In genomic region chr4:2962099-2962455, GRCh38 we compare ENCODE assay signal across 8 cellular contexts. TPM values are rescaled to one million over a fixed set of nuclear protein-coding genes. Genes with fewer than 3 reads are reported as not detected.
DNase-seq lines count a peak whose midpoint lies in the region; ATAC-seq and TF ChIP-seq lines count a peak whose summit lies in the region.

No MANE protein-coding gene starts in this region.

- H3K27ac Mint-ChIP-seq in CD4-positive, alpha-beta T cell = peak overlapping the region; percentile 84
- H3K27ac Mint-ChIP-seq in immature natural killer cell = peak overlapping the region; percentile 86 to 95 (median 92)

- H3K36me3 Mint-ChIP-seq in CD4-positive, alpha-beta T cell (ENCODE audit: low read depth) = peaks cover 39% of the 10 kb centered on the region
- peaks cover 30% of the 10 kb centered on the region for H3K36me3 Mint-ChIP-seq in activated T-cell treated with anti-CD3 and anti-CD28 coated beads, Interleukin-2, amount 50 U/mL, for 4 hours (ENCODE audit: insufficient read depth)
- peaks cover 7 to 12% (median 7%) of the 10 kb centered on the region in 3 donors for H3K36me3 Mint-ChIP-seq in immature natural killer cell

- no peak for DNase-seq in CD4-positive, alpha-beta T cell
- no peak for DNase-seq in activated T-cell treated with anti-CD3 and anti-CD28 coated beads, Interleukin-2, amount 50 U/mL, for 4 hours
- DNase-seq in immature natural killer cell (peak in 2 of 3 donors; percentile 16 to 35), omental fat pad (ENCODE audit: low spot score) (no peak), midbrain (lab: John Stamatoyannopoulos, UW) (no peak)
- peak; percentile 85 for DNase-seq in stimulated activated CD8-positive, alpha-beta memory T cell treated with anti-CD3 and anti-CD28 coated beads, Interleukin-4, amount 100 ng/mL, for 48 hours

- no peaks in the 10 kb centered on the region for H3K27me3 Mint-ChIP-seq in CD4-positive, alpha-beta T cell
- no peaks in the 10 kb centered on the region for H3K27me3 Mint-ChIP-seq in activated T-cell treated with anti-CD3 and anti-CD28 coated beads, Interleukin-2, amount 50 U/mL, for 4 hours (ENCODE audit: low read depth)
- H3K27me3 Mint-ChIP-seq in immature natural killer cell (ENCODE audit: low read depth in 3 of 3) = peaks cover 4 to 34% (median 5%) of the 10 kb centered on the region in 3 donors

- CTCF ChIA-PET in CD4-positive, alpha-beta T cell (lab: Charles Lee) = interaction anchor here (2.0 kb wide), 1 partner anchor 198 kb away, joined by 7 read pairs; no protein-coding TSS in a partner anchor

- H3K9me3 ChIP-seq in CD4-positive, alpha-beta T cell (ENCODE audit: control insufficient read depth, low read length) = no peaks in the 10 kb centered on the region

- H3K9me3 Mint-ChIP-seq in CD4-positive, alpha-beta T cell = no peaks in the 10 kb centered on the region
- no peaks in the 10 kb centered on the region for H3K9me3 Mint-ChIP-seq in activated T-cell treated with anti-CD3 and anti-CD28 coated beads, Interleukin-2, amount 50 U/mL, for 4 hours
- H3K9me3 Mint-ChIP-seq in immature natural killer cell = no peaks in the 10 kb centered on the region

- H3K4me1 Mint-ChIP-seq in CD4-positive, alpha-beta T cell (ENCODE audit: low read depth) = peaks cover 53% of the 10 kb centered on the region
- peaks cover 41% of the 10 kb centered on the region for H3K4me1 Mint-ChIP-seq in activated T-cell treated with anti-CD3 and anti-CD28 coated beads, Interleukin-2, amount 50 U/mL, for 4 hours (ENCODE audit: low read depth)
- H3K4me1 Mint-ChIP-seq in immature natural killer cell = peaks cover 29 to 53% of the 10 kb centered on the region in 2 donors

- H3K4me3 Mint-ChIP-seq in CD4-positive, alpha-beta T cell = peak overlapping the region; percentile 86
- peak overlapping the region; percentile 90 for H3K4me3 Mint-ChIP-seq in activated T-cell treated with anti-CD3 and anti-CD28 coated beads, Interleukin-2, amount 50 U/mL, for 4 hours
- peak overlapping the region; percentile 77 to 90 (median 88) for H3K4me3 Mint-ChIP-seq in immature natural killer cell

- ATAC-seq in CD4-positive, alpha-beta T cell (ENCODE audit: poor library complexity) = peak; percentile 27
- ATAC-seq in HG03378 (IDR thresholded peaks at IDR 0.05; ENCODE audit: unreplicated experiment) (peak; percentile 26), omental fat pad (ENCODE audit: low FRiP score) (no peak), HG02973 (IDR thresholded peaks at IDR 0.05; ENCODE audit: unreplicated experiment) (no peak)
- peak; percentile 31 to 47 for ATAC-seq in activated T-cell treated with anti-CD3 and anti-CD28 coated beads, Interleukin-2, amount 50 U/mL, for 4 hours

- POLR2A ChIA-PET in CD4-positive, alpha-beta T cell (lab: Charles Lee) = interaction anchor here (0.5 to 3.6 kb wide), 7 partner anchors 8 to 1106 kb away, joined by 3 to 51 read pairs (median 3); partner anchors contain the start of genes HAUS3, LETM1, POLN and TNIP2

- intact Hi-C loops in CD4-positive, alpha-beta T cell (cut with DNase I, micrococcal nuclease) = loop anchor here (2.0 to 10.0 kb wide), 10 partner anchors 25 to 955 kb away; partner anchors contain the start of genes TNIP2 (in 2 of the 2), FAM193A (in 1 of the 2), HAUS3 (in 1 of the 2) and HTT (in 1 of the 2)

- no peak for TF ChIP-seq CTCF in CD4-positive, alpha-beta T cell (IDR thresholded peaks at IDR 0.05)
- TF ChIP-seq CTCF in omental fat pad (IDR thresholded peaks at IDR 0.05) = no peak

- no peaks in the 10 kb centered on the region for H3K27me3 ChIP-seq in CD4-positive, alpha-beta T cell (ENCODE audit: control insufficient read depth, insufficient read depth, low read length)

- peak overlapping the region; percentile 36 for H3K27ac ChIP-seq in CD4-positive, alpha-beta T cell (ENCODE audit: low read depth, low read length)

RNA-seq across cellular contexts. Expression of gene NOP14, which starts 1.1 kb away (rescaled TPM):
- total RNA-seq in CD4-positive, alpha-beta T cell = 10 to 100 TPM; 21.8 TPM
- total RNA-seq in activated T-cell treated with anti-CD3 and anti-CD28 coated beads, Interleukin-2, amount 50 U/mL, for 4 hours = 100 to 1,000 TPM; 165 to 187 (median 179) TPM
- 10 to 100 TPM in 1 of 3 donors, 1 to 10 TPM in 2; 1.3 to 19.2 (median 5.0) TPM for polyA plus RNA-seq in immature natural killer cell
- 10 to 100 TPM; 20.3 to 47.6 (median 24.8) TPM for total RNA-seq in omental fat pad

RNA-seq across cellular contexts. Expression of gene GRK4, which starts 1.3 kb away (rescaled TPM):
- 1 to 10 TPM; 1.2 to 1.8 TPM for total RNA-seq in CD4-positive, alpha-beta T cell
- 1 to 10 TPM; 2.7 to 3.0 (median 2.9) TPM for total RNA-seq in activated T-cell treated with anti-CD3 and anti-CD28 coated beads, Interleukin-2, amount 50 U/mL, for 4 hours
- polyA plus RNA-seq in immature natural killer cell = 1 to 10 TPM; 2.7 to 4.4 (median 4.0) TPM
- 1 to 10 TPM; 5.1 to 6.5 (median 6.1) TPM for total RNA-seq in omental fat pad

Comparison
In these comparisons a context has a peak if more than half of its experiments do, and no peak if none do; other contexts are left out.
1. ATAC-seq: peak in CD4-positive, alpha-beta T cell (single experiment), HG03378 (single experiment) and activated T-cell treated with anti-CD3 and anti-CD28 coated beads, Interleukin-2, amount 50 U/mL, for 4 hours (2 of 2); none in omental fat pad (single experiment) and HG02973 (single experiment).
2. DNase-seq: peak in immature natural killer cell (2 of 3) and stimulated activated CD8-positive, alpha-beta memory T cell treated with anti-CD3 and anti-CD28 coated beads, Interleukin-4, amount 100 ng/mL, for 48 hours (single experiment); none in CD4-positive, alpha-beta T cell (0 of 10), activated T-cell treated with anti-CD3 and anti-CD28 coated beads, Interleukin-2, amount 50 U/mL, for 4 hours (single experiment), omental fat pad (single experiment) and midbrain (single experiment).
3. Peak in every context shown above with its lines, with median percentiles within 50 percentile points of each other: H3K4me3 Mint-ChIP-seq.